In the genomic region with DNA sequence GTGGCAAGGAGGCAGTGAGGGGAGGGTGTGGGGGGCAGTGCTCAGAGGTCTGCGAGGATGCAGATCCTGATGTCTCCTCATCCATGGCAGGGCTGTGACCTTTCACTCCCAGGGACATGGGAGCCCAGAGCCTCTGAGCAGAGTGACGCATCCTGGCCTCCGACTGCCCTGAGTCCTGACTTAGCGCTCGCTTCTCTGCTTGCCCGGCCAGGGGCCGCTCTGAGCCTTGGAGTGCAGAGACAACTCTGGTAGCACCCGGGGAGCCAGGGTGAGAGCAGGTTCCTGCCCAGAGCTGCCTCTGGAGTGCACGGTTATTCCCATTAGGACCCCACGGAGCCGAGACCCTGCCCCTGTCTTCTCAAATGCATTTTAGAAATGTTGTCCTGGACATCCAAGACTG, we compare ENCODE assay signal across 7 cellular contexts.
"Had no signal": no experiment of that assay in that cellular context is flagged by ENCODE, and none has a peak within 500 bp of the region (broad histone marks: within the 10 kb centered on the region; RNA-seq: fewer than 3 reads in every experiment).

No MANE protein-coding gene starts in this region.

- H3K27me3 Mint-ChIP-seq: IgD-negative memory B cell had no signal

- H3K27ac Mint-ChIP-seq: IgD-negative memory B cell had no signal

- FAIRE-seq: HepG2, HTR-8/SVneo, K562 had no signal

- H3K4me1 Mint-ChIP-seq: IgD-negative memory B cell had no signal

- H3K36me3 Mint-ChIP-seq: IgD-negative memory B cell had no signal

- H3K4me3 ChIP-seq: K562 had no signal

- ATAC-seq: HepG2, K562 had no signal

- H3K27ac ChIP-seq: HL-60 had no signal

- DNase-seq: IMR-90, KBM-7 had no signal
